In genomic region chr1:177872563-177872900, GRCh38 we compare ENCODE assay signal across 1 cellular context.
TF ChIP-seq lines count a peak whose summit lies in the region.

No MANE protein-coding gene starts in this region.

TF ChIP-seq in HepG2, 621 proteins besides CTCF, POLR2A, EP300 and RAD21 (continued from another document and continues in another):
- peak; percentile 30; the same call in 1 of the 2 replicates for TF ChIP-seq HNF1A (IDR thresholded peaks at IDR 0.05; ENCODE audit: low read depth)
- no peak for TF ChIP-seq HNF1A (CRISPR knock-in tag; IDR thresholded peaks at IDR 0.05; ENCODE audit: borderline replicate concordance)
- no peak for TF ChIP-seq MTERF4 (CRISPR knock-in tag; IDR thresholded peaks at IDR 0.05)
- no peak for TF ChIP-seq RBM39 (IDR thresholded peaks at IDR 0.05; ENCODE audit: low read depth, low read length, poor library complexity, severe bottlenecking)
- peak; percentile 82; the same call in 1 of the 2 replicates for TF ChIP-seq AHDC1 (CRISPR knock-in tag; IDR thresholded peaks at IDR 0.05; ENCODE audit: borderline replicate concordance)
- TF ChIP-seq ARID3A (IDR thresholded peaks at IDR 0.05; ENCODE audit: low read depth, low read length) = 0 out of 2 replicates have a peak, but pooled peaks have one; percentile 21
- TF ChIP-seq KDM1A (CRISPR knock-in tag; IDR thresholded peaks at IDR 0.05) = peak; percentile 25; the same call in 1 of the 2 replicates
- TF ChIP-seq ZNF225 (CRISPR knock-in tag; IDR thresholded peaks at IDR 0.05) = no peak
- TF ChIP-seq ZNF414 (CRISPR knock-in tag; IDR thresholded peaks at IDR 0.05) = no peak
- TF ChIP-seq FOXP1 (IDR thresholded peaks at IDR 0.05) = no peak
- peak; percentile 58; the same call in 1 of the 2 replicates for TF ChIP-seq FOXP1 (CRISPR knock-in tag; IDR thresholded peaks at IDR 0.05)
- peak; percentile 81; the same call in 1 of the 2 replicates for TF ChIP-seq GFI1 (CRISPR knock-in tag; IDR thresholded peaks at IDR 0.05; ENCODE audit: borderline replicate concordance)
- TF ChIP-seq SOX13 (IDR thresholded peaks at IDR 0.05) = 0 out of 2 replicates have a peak, but pooled peaks have one; percentile 17
- peak in 1 of 2 experiments; percentile 76; a peak in 2 of 4 replicates for TF ChIP-seq SOX13 (CRISPR knock-in tag; conservative IDR thresholded peaks at IDR 0.05 in 1 of 2, IDR thresholded peaks at IDR 0.05 in 1 of 2)
- TF ChIP-seq CREB1 (IDR thresholded peaks at IDR 0.05) = no peak
- TF ChIP-seq CREB1 (CRISPR knock-in tag; IDR thresholded peaks at IDR 0.05) = peak; percentile 40; the same call in 1 of the 2 replicates
- TF ChIP-seq SKIL (CRISPR knock-in tag; IDR thresholded peaks at IDR 0.05; ENCODE audit: borderline replicate concordance) = peak; percentile 43; the same call in 1 of the 2 replicates
- 0 out of 2 replicates have a peak, but pooled peaks have one; percentile 35 for TF ChIP-seq MEF2D (CRISPR knock-in tag; IDR thresholded peaks at IDR 0.05)
- 0 out of 2 replicates have a peak, but pooled peaks have one; percentile 43 for TF ChIP-seq ERF (CRISPR knock-in tag; IDR thresholded peaks at IDR 0.05)
- 0 out of 2 replicates have a peak, but pooled peaks have one; percentile 38 for TF ChIP-seq STAT6 (CRISPR knock-in tag; IDR thresholded peaks at IDR 0.05; ENCODE audit: borderline replicate concordance)
- peak; percentile 54 for TF ChIP-seq TEAD3 (CRISPR knock-in tag; optimal IDR thresholded peaks at IDR 0.05; ENCODE audit: borderline replicate concordance)
- TF ChIP-seq SMAD3 (CRISPR knock-in tag; IDR thresholded peaks at IDR 0.05) = peak; percentile 51; the same call in 1 of the 2 replicates
- TF ChIP-seq ZNF274 (CRISPR knock-in tag; IDR thresholded peaks at IDR 0.05) = no peak
- TF ChIP-seq ARID2 (CRISPR knock-in tag; IDR thresholded peaks at IDR 0.05; ENCODE audit: borderline replicate concordance) = no peak
- TF ChIP-seq MED8 (CRISPR knock-in tag; IDR thresholded peaks at IDR 0.05; ENCODE audit: insufficient replicate concordance) = no peak
- TF ChIP-seq PAXIP1 (CRISPR knock-in tag; conservative IDR thresholded peaks at IDR 0.05) = peak; percentile 71
- TF ChIP-seq GATAD2A (CRISPR knock-in tag; IDR thresholded peaks at IDR 0.05) = peak; percentile 61
- TF ChIP-seq LCORL (IDR thresholded peaks at IDR 0.05) = no peak
- TF ChIP-seq LCORL (CRISPR knock-in tag; IDR thresholded peaks at IDR 0.05) = peak; percentile 50; the same call in 1 of the 2 replicates
- peak; percentile 11; the same call in 1 of the 2 replicates for TF ChIP-seq SIX4 (CRISPR knock-in tag; IDR thresholded peaks at IDR 0.05)
- TF ChIP-seq FOSL2 (CRISPR knock-in tag; IDR thresholded peaks at IDR 0.05) = peak; percentile 49; the same call in 1 of the 2 replicates
- TF ChIP-seq ZNF670 (CRISPR knock-in tag; IDR thresholded peaks at IDR 0.05; ENCODE audit: borderline replicate concordance) = peak; percentile 9; the same call in 1 of the 2 replicates
- TF ChIP-seq ZNF703 (CRISPR knock-in tag; IDR thresholded peaks at IDR 0.05; ENCODE audit: borderline replicate concordance) = 0 out of 2 replicates have a peak, but pooled peaks have one; percentile 35
- TF ChIP-seq NR2F2 (IDR thresholded peaks at IDR 0.05; ENCODE audit: borderline replicate concordance, low read depth) = peak; percentile 96
- TF ChIP-seq FOXA3 (CRISPR knock-in tag; IDR thresholded peaks at IDR 0.05) = peak; percentile 97
- TF ChIP-seq HHEX (CRISPR knock-in tag; IDR thresholded peaks at IDR 0.05) = peak; percentile 98
- no peak for TF ChIP-seq ARNTL (CRISPR knock-in tag; IDR thresholded peaks at IDR 0.05)
